ENCODE assay signal across 1 cellular context in the genomic region with DNA sequence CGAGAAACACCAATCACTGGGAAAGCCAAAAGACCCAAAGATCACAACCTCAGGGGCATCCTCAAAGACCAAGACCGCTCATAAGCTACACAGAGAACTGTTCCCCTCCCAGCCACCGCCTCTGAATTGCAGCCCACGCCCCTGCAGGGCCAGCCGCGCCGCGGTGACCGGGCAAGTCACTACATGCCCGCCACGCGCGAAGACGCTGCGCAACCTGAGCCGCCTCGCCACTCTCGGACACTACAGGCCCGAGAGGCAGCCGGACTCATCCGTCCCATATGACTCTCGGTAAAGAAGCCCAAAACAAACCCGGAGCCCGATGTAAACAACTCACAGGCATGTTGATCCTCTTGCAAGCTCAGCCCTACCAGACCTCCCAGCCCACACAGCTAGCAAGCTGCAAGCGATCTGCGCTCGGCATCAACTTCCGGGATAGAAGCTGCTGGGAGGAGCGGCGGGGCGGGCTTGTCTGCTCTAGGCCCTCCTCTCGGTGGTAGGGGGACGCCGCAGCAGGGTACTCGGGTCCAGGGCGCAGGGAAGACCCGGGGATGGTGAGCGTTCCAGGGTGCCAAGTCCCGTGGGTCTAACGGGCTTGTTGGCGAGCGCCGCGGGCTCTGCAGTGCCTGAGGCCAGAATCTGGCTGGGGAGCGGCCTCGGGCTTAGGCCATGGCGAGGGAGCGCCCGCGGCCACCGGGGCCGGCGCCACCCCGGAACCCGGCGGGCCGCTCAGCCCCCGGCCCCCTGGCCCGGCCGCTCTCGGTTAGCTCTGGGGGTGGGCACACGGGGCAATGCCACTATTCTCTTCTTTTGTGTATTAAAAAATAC.
A peak's percentile ranks its signal among the peaks of the same experiment; 100 is the strongest.
TF ChIP-seq lines count a peak whose summit lies in the region.

RPS27L (minus strand) TSS at position 412 of the 825 bp plus-strand sequence; CDS start at position 340, 72 bp downstream.

TF ChIP-seq in HepG2, 621 proteins besides CTCF, POLR2A, EP300 and RAD21 (continued from another document and continues in another):
- TF ChIP-seq, protein P1, sequence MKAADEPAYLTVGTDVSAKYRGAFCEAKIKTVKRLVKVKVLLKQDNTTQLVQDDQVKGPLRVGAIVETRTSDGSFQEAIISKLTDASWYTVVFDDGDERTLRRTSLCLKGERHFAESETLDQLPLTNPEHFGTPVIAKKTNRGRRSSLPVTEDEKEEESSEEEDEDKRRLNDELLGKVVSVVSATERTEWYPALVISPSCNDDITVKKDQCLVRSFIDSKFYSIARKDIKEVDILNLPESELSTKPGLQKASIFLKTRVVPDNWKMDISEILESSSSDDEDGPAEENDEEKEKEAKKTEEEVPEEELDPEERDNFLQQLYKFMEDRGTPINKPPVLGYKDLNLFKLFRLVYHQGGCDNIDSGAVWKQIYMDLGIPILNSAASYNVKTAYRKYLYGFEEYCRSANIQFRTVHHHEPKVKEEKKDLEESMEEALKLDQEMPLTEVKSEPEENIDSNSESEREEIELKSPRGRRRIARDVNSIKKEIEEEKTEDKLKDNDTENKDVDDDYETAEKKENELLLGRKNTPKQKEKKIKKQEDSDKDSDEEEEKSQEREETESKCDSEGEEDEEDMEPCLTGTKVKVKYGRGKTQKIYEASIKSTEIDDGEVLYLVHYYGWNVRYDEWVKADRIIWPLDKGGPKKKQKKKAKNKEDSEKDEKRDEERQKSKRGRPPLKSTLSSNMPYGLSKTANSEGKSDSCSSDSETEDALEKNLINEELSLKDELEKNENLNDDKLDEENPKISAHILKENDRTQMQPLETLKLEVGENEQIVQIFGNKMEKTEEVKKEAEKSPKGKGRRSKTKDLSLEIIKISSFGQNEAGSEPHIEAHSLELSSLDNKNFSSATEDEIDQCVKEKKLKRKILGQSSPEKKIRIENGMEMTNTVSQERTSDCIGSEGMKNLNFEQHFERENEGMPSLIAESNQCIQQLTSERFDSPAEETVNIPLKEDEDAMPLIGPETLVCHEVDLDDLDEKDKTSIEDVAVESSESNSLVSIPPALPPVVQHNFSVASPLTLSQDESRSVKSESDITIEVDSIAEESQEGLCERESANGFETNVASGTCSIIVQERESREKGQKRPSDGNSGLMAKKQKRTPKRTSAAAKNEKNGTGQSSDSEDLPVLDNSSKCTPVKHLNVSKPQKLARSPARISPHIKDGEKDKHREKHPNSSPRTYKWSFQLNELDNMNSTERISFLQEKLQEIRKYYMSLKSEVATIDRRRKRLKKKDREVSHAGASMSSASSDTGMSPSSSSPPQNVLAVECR (CRISPR knock-in tag; IDR thresholded peaks at IDR 0.05; ENCODE audit: borderline replicate concordance) = peak; percentile 94
- no peak for TF ChIP-seq SMAD9 (CRISPR knock-in tag; IDR thresholded peaks at IDR 0.05)
- no peak for TF ChIP-seq FUBP1 (CRISPR knock-in tag; IDR thresholded peaks at IDR 0.05; ENCODE audit: borderline replicate concordance)
- TF ChIP-seq ZNF792 (CRISPR knock-in tag; IDR thresholded peaks at IDR 0.05) = peak; percentile 89
- TF ChIP-seq MTF2 (CRISPR knock-in tag; IDR thresholded peaks at IDR 0.05; ENCODE audit: borderline replicate concordance) = no peak
- peak; percentile 41 for TF ChIP-seq RXRA (CRISPR knock-in tag; IDR thresholded peaks at IDR 0.05)
- TF ChIP-seq SYNCRIP (IDR thresholded peaks at IDR 0.05; ENCODE audit: insufficient read depth, low read depth, low read length) = no peak
- TF ChIP-seq, protein P2, sequence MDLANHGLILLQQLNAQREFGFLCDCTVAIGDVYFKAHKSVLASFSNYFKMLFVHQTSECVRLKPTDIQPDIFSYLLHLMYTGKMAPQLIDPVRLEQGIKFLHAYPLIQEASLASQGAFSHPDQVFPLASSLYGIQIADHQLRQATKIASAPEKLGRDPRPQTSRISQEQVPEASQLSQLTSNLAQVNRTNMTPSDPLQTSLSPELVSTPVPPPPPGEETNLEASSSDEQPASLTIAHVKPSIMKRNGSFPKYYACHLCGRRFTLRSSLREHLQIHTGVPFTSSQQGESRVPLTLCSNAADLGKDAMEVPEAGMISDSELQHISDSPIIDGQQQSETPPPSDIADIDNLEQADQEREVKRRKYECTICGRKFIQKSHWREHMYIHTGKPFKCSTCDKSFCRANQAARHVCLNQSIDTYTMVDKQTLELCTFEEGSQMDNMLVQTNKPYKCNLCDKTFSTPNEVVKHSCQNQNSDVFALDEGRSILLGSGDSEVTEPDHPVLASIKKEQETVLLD (CRISPR knock-in tag; IDR thresholded peaks at IDR 0.05; ENCODE audit: low read depth) = 0 out of 2 replicates have a peak, but pooled peaks have one; percentile 65
- peak; percentile 22; the same call in 1 of the 2 replicates for TF ChIP-seq ZNF224 (CRISPR knock-in tag; IDR thresholded peaks at IDR 0.05)
- TF ChIP-seq ZSCAN9 (CRISPR knock-in tag; IDR thresholded peaks at IDR 0.05; ENCODE audit: borderline replicate concordance) = peak; percentile 48; the same call in 1 of the 2 replicates
- peak; percentile 80 for TF ChIP-seq ZNF33B (CRISPR knock-in tag; IDR thresholded peaks at IDR 0.05)
- TF ChIP-seq, protein P3, sequence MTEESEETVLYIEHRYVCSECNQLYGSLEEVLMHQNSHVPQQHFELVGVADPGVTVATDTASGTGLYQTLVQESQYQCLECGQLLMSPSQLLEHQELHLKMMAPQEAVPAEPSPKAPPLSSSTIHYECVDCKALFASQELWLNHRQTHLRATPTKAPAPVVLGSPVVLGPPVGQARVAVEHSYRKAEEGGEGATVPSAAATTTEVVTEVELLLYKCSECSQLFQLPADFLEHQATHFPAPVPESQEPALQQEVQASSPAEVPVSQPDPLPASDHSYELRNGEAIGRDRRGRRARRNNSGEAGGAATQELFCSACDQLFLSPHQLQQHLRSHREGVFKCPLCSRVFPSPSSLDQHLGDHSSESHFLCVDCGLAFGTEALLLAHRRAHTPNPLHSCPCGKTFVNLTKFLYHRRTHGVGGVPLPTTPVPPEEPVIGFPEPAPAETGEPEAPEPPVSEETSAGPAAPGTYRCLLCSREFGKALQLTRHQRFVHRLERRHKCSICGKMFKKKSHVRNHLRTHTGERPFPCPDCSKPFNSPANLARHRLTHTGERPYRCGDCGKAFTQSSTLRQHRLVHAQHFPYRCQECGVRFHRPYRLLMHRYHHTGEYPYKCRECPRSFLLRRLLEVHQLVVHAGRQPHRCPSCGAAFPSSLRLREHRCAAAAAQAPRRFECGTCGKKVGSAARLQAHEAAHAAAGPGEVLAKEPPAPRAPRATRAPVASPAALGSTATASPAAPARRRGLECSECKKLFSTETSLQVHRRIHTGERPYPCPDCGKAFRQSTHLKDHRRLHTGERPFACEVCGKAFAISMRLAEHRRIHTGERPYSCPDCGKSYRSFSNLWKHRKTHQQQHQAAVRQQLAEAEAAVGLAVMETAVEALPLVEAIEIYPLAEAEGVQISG (CRISPR knock-in tag; IDR thresholded peaks at IDR 0.05) = peak; percentile 100
- TF ChIP-seq ZNF770 (CRISPR knock-in tag; IDR thresholded peaks at IDR 0.05) = no peak; the same call in 1 of the 2 replicates
- TF ChIP-seq SKI (IDR thresholded peaks at IDR 0.05; ENCODE audit: partially characterized antibody) = peak; percentile 32
- TF ChIP-seq ATF7 (IDR thresholded peaks at IDR 0.05) = no peak
- no peak for TF ChIP-seq ATF7 (CRISPR knock-in tag; IDR thresholded peaks at IDR 0.05)
- TF ChIP-seq KLF15 (CRISPR knock-in tag; IDR thresholded peaks at IDR 0.05; ENCODE audit: borderline replicate concordance) = peak; percentile 85; the same call in 1 of the 2 replicates
- TF ChIP-seq ZNF350 (CRISPR knock-in tag; IDR thresholded peaks at IDR 0.05; ENCODE audit: borderline replicate concordance, low read depth) = peak; percentile 64
- no peak for TF ChIP-seq PRPF4 (IDR thresholded peaks at IDR 0.05; ENCODE audit: low read depth, low read length, poor library complexity, severe bottlenecking)
- TF ChIP-seq, protein P4, sequence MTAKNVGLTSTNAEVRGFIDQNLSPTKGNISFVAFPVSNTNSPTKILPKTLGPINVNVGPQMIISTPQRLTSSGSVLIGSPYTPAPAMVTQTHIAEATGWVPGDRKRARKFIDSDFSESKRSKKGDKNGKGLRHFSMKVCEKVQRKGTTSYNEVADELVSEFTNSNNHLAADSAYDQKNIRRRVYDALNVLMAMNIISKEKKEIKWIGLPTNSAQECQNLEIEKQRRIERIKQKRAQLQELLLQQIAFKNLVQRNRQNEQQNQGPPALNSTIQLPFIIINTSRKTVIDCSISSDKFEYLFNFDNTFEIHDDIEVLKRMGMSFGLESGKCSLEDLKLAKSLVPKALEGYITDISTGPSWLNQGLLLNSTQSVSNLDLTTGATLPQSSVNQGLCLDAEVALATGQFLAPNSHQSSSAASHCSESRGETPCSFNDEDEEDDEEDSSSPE (CRISPR knock-in tag; IDR thresholded peaks at IDR 0.05) = peak; percentile 53
- TF ChIP-seq ZNF629 (CRISPR knock-in tag; conservative IDR thresholded peaks at IDR 0.05) = no peak
- TF ChIP-seq FOSL2 (CRISPR knock-in tag; IDR thresholded peaks at IDR 0.05) = peak; percentile 51
- no peak for TF ChIP-seq SCMH1 (CRISPR knock-in tag; IDR thresholded peaks at IDR 0.05; ENCODE audit: borderline replicate concordance)
- no peak for TF ChIP-seq TFDP1 (CRISPR knock-in tag; IDR thresholded peaks at IDR 0.05; ENCODE audit: borderline replicate concordance)
- peak; percentile 63; the same call in 1 of the 2 replicates for TF ChIP-seq ZNF296 (CRISPR knock-in tag; conservative IDR thresholded peaks at IDR 0.05)
- TF ChIP-seq ZNF589 (CRISPR knock-in tag; conservative IDR thresholded peaks at IDR 0.05) = no peak
- peak; percentile 43 for TF ChIP-seq RARA (CRISPR knock-in tag; IDR thresholded peaks at IDR 0.05)
- no peak for TF ChIP-seq ZNF121 (CRISPR knock-in tag; IDR thresholded peaks at IDR 0.05)
- peak; percentile 86 for TF ChIP-seq SP5 (CRISPR knock-in tag; IDR thresholded peaks at IDR 0.05; ENCODE audit: borderline replicate concordance, low read depth)
- peak; percentile 92 for TF ChIP-seq ZNF772 (CRISPR knock-in tag; IDR thresholded peaks at IDR 0.05)
- peak; percentile 19; the same call in 1 of the 2 replicates for TF ChIP-seq MAF1 (CRISPR knock-in tag; IDR thresholded peaks at IDR 0.05; ENCODE audit: borderline replicate concordance)
- peak; percentile 59; the same call in 1 of the 2 replicates for TF ChIP-seq BRF2 (CRISPR knock-in tag; IDR thresholded peaks at IDR 0.05)
- TF ChIP-seq MEIS2 (CRISPR knock-in tag; IDR thresholded peaks at IDR 0.05) = 0 out of 2 replicates have a peak, but pooled peaks have one; percentile 37
- no peak for TF ChIP-seq ZSCAN30 (CRISPR knock-in tag; IDR thresholded peaks at IDR 0.05)
- TF ChIP-seq HNF1B (CRISPR knock-in tag; IDR thresholded peaks at IDR 0.05) = no peak; the same call in 1 of the 2 replicates
- TF ChIP-seq ATF7-NPFF (CRISPR knock-in tag; IDR thresholded peaks at IDR 0.05; ENCODE audit: low read depth) = no peak; the same call in 1 of the 2 replicates
- no peak for TF ChIP-seq KDM6A (CRISPR knock-in tag; IDR thresholded peaks at IDR 0.05; ENCODE audit: low read depth)
- no peak for TF ChIP-seq REXO4 (CRISPR knock-in tag; IDR thresholded peaks at IDR 0.05; ENCODE audit: borderline replicate concordance)
